10 cellular contexts compared by ENCODE assay signal in genomic region chr12:109763201-109763841, GRCh38. TPM values are rescaled to one million over a fixed set of nuclear protein-coding genes. Genes with fewer than 3 reads are reported as not detected.
DNase-seq lines count a peak whose midpoint lies in the region; ATAC-seq and TF ChIP-seq lines count a peak whose summit lies in the region.
"Had no signal": no experiment of that assay in that cellular context is flagged by ENCODE, and none has a peak within 500 bp of the region (broad histone marks: within the 10 kb centered on the region; RNA-seq: fewer than 3 reads in every experiment).

No MANE protein-coding gene starts in this region.

- no peak for TF ChIP-seq CTCF in right lobe of liver (IDR thresholded peaks at IDR 0.05)

- H3K27me3 Mint-ChIP-seq in stimulated activated memory B cell treated with anti-CD40 and anti-IgM and Interleukin-4, amounts not matched to agents 10 μg/mL and 1 μg/mL and 100 μg/mL, for 72 hours = peaks cover 9% of the 10 kb centered on the region

- H3K27ac ChIP-seq in right lobe of liver = no peak overlapping the region
- H3K27ac ChIP-seq: psoas muscle had no signal

- ATAC-seq in right lobe of liver = peak in 3 of 4 donors; percentile 7 to 46 (median 20)
- ATAC-seq in HG02938 (IDR thresholded peaks at IDR 0.05; ENCODE audit: unreplicated experiment) = no peak
- ATAC-seq in stimulated activated memory B cell treated with anti-CD40 and anti-IgM and Interleukin-4, amounts not matched to agents 10 μg/mL and 1 μg/mL and 100 μg/mL, for 72 hours = no peak
- ATAC-seq: psoas muscle had no signal

- H3K9me3 Mint-ChIP-seq in stimulated activated memory B cell treated with anti-CD40 and anti-IgM and Interleukin-4, amounts not matched to agents 10 μg/mL and 1 μg/mL and 100 μg/mL, for 72 hours = no peaks in the 10 kb centered on the region

- H3K4me3 ChIP-seq in right lobe of liver = no peak overlapping the region
- H3K4me3 ChIP-seq: psoas muscle had no signal

- H3K4me3 Mint-ChIP-seq in stimulated activated memory B cell treated with anti-CD40 and anti-IgM and Interleukin-4, amounts not matched to agents 10 μg/mL and 1 μg/mL and 100 μg/mL, for 72 hours = no peak overlapping the region

- H3K36me3 ChIP-seq in right lobe of liver = no peaks in the 10 kb centered on the region

- 76% methylated on average over 3 of the region's 3 CpGs for WGBS in right lobe of liver (ENCODE audit: insufficient coverage, low coverage, low lambda C conversion rate, missing lambda C conversion rate)

- no peak for TF ChIP-seq POLR2A in right lobe of liver (IDR thresholded peaks at IDR 0.05)

- H3K4me1 Mint-ChIP-seq in stimulated activated memory B cell treated with anti-CD40 and anti-IgM and Interleukin-4, amounts not matched to agents 10 μg/mL and 1 μg/mL and 100 μg/mL, for 72 hours = no peaks in the 10 kb centered on the region

- peaks cover 0 to 11% (median 3%) of the 10 kb centered on the region in 4 donors for H3K4me1 ChIP-seq in right lobe of liver
- H3K4me1 ChIP-seq: psoas muscle had no signal

- peak; percentile 86 for DNase-seq in CD1c-positive myeloid dendritic cell (ENCODE audit: extremely low spot score)
- DNase-seq in LHCN-M2 (ENCODE audit: low read depth) = peak; percentile 62
- peak; percentile 31 for DNase-seq in amniotic epithelial cell (ENCODE audit: low read depth)
- DNase-seq in right lobe of liver = no peak
- DNase-seq in NCI-H2107 (lab: John Stamatoyannopoulos, UW) = no peak
- DNase-seq in DMS114 treated with DMSO at 0.1 percent for 48 hours (lab: John Stamatoyannopoulos, UW; ENCODE audit: unreplicated experiment) = no peak
- DNase-seq: NCI-H2029 treated with DMSO at 0.1 percent for 48 hours had no signal

- intact Hi-C loops in right lobe of liver (cut with DNase I) = loop anchor here in 1 of 2 donors (5.0 kb wide), 1 partner anchor 46 kb away; no protein-coding TSS in a partner anchor

- H3K27ac Mint-ChIP-seq in stimulated activated memory B cell treated with anti-CD40 and anti-IgM and Interleukin-4, amounts not matched to agents 10 μg/mL and 1 μg/mL and 100 μg/mL, for 72 hours = no peak overlapping the region

- H3K36me3 Mint-ChIP-seq in stimulated activated memory B cell treated with anti-CD40 and anti-IgM and Interleukin-4, amounts not matched to agents 10 μg/mL and 1 μg/mL and 100 μg/mL, for 72 hours = no peaks in the 10 kb centered on the region

- H3K27me3 ChIP-seq in right lobe of liver = no peaks in the 10 kb centered on the region

- no peaks in the 10 kb centered on the region for H3K9me3 ChIP-seq in right lobe of liver
- H3K9me3 ChIP-seq: psoas muscle had no signal

RNA-seq across cellular contexts. Expression of gene FAM222A, which starts 49.7 kb away (rescaled TPM):
- total RNA-seq in LHCN-M2 (2014; rRNA removed) (1.2 and 1.7 TPM in 2 replicates), right lobe of liver (1 to 10 TPM in 5 of 6 experiments, under 1 TPM in 1; 0.34 to 4.3 (median 1.2) TPM)
- polyA plus RNA-seq in LHCN-M2 (2012) = 0.68 TPM

Comparison
In these comparisons a context has a peak if more than half of its experiments do, and no peak if none do; other contexts are left out.
1. DNase-seq: peak in CD1c-positive myeloid dendritic cell (single experiment), LHCN-M2 (single experiment) and amniotic epithelial cell (single experiment); none in right lobe of liver (0 of 3), NCI-H2107 (single experiment) and DMS114 treated with DMSO at 0.1 percent for 48 hours (single experiment).
2. ATAC-seq: peak in right lobe of liver (3 of 4); none in HG02938 (single experiment) and stimulated activated memory B cell treated with anti-CD40 and anti-IgM and Interleukin-4, amounts not matched to agents 10 μg/mL and 1 μg/mL and 100 μg/mL, for 72 hours (single experiment).